Comparison of ENCODE assay signal across 17 cellular contexts in the genomic region with DNA sequence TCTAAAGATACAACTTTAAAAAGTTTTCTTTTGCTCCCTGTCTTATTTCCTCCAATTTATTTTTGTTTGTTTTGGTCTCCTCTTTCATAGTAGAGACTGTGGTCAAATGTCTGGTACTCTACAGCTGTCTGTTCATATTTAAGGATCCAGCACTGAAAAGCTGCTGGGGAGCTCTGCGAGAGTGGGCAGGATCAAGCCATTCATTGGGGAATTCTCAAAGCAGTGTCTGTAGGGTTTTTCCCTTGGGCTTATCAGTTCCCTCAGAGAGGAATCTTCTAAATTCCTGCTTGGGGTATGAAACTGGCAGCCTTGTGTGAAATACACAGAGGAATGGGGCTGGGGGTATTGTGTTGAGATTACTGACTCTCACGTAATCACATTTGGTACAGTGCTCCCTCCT. TPM values are rescaled to one million over a fixed set of nuclear protein-coding genes. Genes with fewer than 3 reads are reported as not detected.
DNase-seq lines count a peak whose midpoint lies in the region; ATAC-seq and TF ChIP-seq lines count a peak whose summit lies in the region.
"Had no signal": no experiment of that assay in that cellular context is flagged by ENCODE, and none has a peak within 500 bp of the region (broad histone marks: within the 10 kb centered on the region; RNA-seq: fewer than 3 reads in every experiment).

No MANE protein-coding gene starts in this region.

- no peak overlapping the region for H2BK120ac ChIP-seq in trophoblast cell (ENCODE audit: insufficient read depth, low read length, poor library complexity)

- H4K20me1 ChIP-seq in smooth muscle cell (ENCODE audit: low read depth) (peaks cover 2% of the 10 kb centered on the region), OCI-LY7 (ENCODE audit: insufficient read depth, low read length) (no peaks in the 10 kb centered on the region)

- no peaks in the 10 kb centered on the region for H3K4me1 Mint-ChIP-seq in activated T-helper 1 cell treated with anti-CD3 and anti-CD28 coated beads, Interleukin-12 subunit alpha, Interleukin-12 subunit beta, Interleukin-2, Interleukin-4 antibody, amounts not matched to agents 30 ng/mL and 10 ng/mL and 1 ng/mL, durations not matched to agents 14 hours and 24 hours and 36 hours (ENCODE audit: low read depth)
- peaks cover 2% of the 10 kb centered on the region for H3K4me1 Mint-ChIP-seq in activated CD8-positive, alpha-beta T cell treated with anti-CD3 and anti-CD28 coated beads, Interleukin-2, amount 10 ng/mL, durations not matched to agents 7 days and 5 days (ENCODE audit: low read depth)
- H3K4me1 Mint-ChIP-seq: CD8-positive, alpha-beta memory T cell had no signal

- ATAC-seq in activated CD8-positive, alpha-beta T cell treated with anti-CD3 and anti-CD28 coated beads, Interleukin-2, amount 10 ng/mL, durations not matched to agents 7 days and 5 days = no peak
- ATAC-seq: Panc1 had no signal

- H3K9me3 ChIP-seq in mesodermal cell (ENCODE audit: control insufficient read depth, low read length) (no peaks in the 10 kb centered on the region), smooth muscle cell (replicated peaks; ENCODE audit: low read depth) (no peaks in the 10 kb centered on the region), OCI-LY7 (ENCODE audit: low read length) (no peaks in the 10 kb centered on the region), trophoblast cell (ENCODE audit: insufficient read depth, low read depth, low read length) (no peaks in the 10 kb centered on the region)

- H3K4ac ChIP-seq in trophoblast cell (ENCODE audit: low read depth, low read length) = no peak overlapping the region

- 88 to 100% methylated on average over 1 of the region's 2 CpGs for WGBS in mesodermal cell (ENCODE audit: insufficient coverage in 2 of 2), 2 experiments
- WGBS in smooth muscle cell (ENCODE audit: low lambda C conversion rate) = 44% methylated on average over 2 of the region's 2 CpGs
- WGBS in trophoblast cell (ENCODE audit: extremely low coverage, insufficient coverage, insufficient read length) = no CpG with 5 or more reads among the region's 2 CpGs

- no peaks in the 10 kb centered on the region for H3K27me3 Mint-ChIP-seq in activated T-helper 1 cell treated with anti-CD3 and anti-CD28 coated beads, Interleukin-12 subunit alpha, Interleukin-12 subunit beta, Interleukin-2, Interleukin-4 antibody, amounts not matched to agents 30 ng/mL and 10 ng/mL and 1 ng/mL, durations not matched to agents 14 hours and 24 hours and 36 hours (ENCODE audit: insufficient read depth)
- H3K27me3 Mint-ChIP-seq in activated CD8-positive, alpha-beta T cell treated with anti-CD3 and anti-CD28 coated beads, Interleukin-2, amount 10 ng/mL, durations not matched to agents 7 days and 5 days (ENCODE audit: low read depth) = no peaks in the 10 kb centered on the region
- H3K27me3 Mint-ChIP-seq: CD8-positive, alpha-beta memory T cell had no signal

- peak overlapping the region; percentile 51 for H3K4me2 ChIP-seq in smooth muscle cell
- H3K4me2 ChIP-seq in OCI-LY7 (ENCODE audit: low read length) = no peak overlapping the region
- H3K4me2 ChIP-seq in trophoblast cell (ENCODE audit: low read length) = no peak overlapping the region

- H2AFZ ChIP-seq in smooth muscle cell (ENCODE audit: low read depth) (no peak overlapping the region), OCI-LY7 (ENCODE audit: low read length) (no peak overlapping the region), trophoblast cell (ENCODE audit: insufficient read depth, low read length, poor library complexity) (no peak overlapping the region)

- BruUV-seq in OCI-LY7 (replicated peaks; lab: Mats Ljungman, UMichigan) = no TSS peak

- peaks cover 5% of the 10 kb centered on the region for H3K4me1 ChIP-seq in mesodermal cell (ENCODE audit: control insufficient read depth, insufficient read depth, low read length, poor library complexity, severe bottlenecking)
- peaks cover 9% of the 10 kb centered on the region for H3K4me1 ChIP-seq in smooth muscle cell (ENCODE audit: low read depth)
- H3K4me1 ChIP-seq in OCI-LY7 (ENCODE audit: insufficient read depth, low read length, poor library complexity, severe bottlenecking) = no peaks in the 10 kb centered on the region
- peaks cover 0 to 5% of the 10 kb centered on the region in 2 experiments for H3K4me1 ChIP-seq in trophoblast cell (ENCODE audit: control insufficient read depth in 1 of 2, insufficient read depth in 2 of 2, low read length in 2 of 2)

- peaks cover 21% of the 10 kb centered on the region for H3K36me3 Mint-ChIP-seq in activated T-helper 1 cell treated with anti-CD3 and anti-CD28 coated beads, Interleukin-12 subunit alpha, Interleukin-12 subunit beta, Interleukin-2, Interleukin-4 antibody, amounts not matched to agents 30 ng/mL and 10 ng/mL and 1 ng/mL, durations not matched to agents 14 hours and 24 hours and 36 hours (ENCODE audit: low read depth)
- peaks cover 18% of the 10 kb centered on the region for H3K36me3 Mint-ChIP-seq in activated CD8-positive, alpha-beta T cell treated with anti-CD3 and anti-CD28 coated beads, Interleukin-2, amount 10 ng/mL, durations not matched to agents 7 days and 5 days (ENCODE audit: low read depth)

- no peaks in the 10 kb centered on the region for H3K9me2 ChIP-seq in OCI-LY7 (ENCODE audit: insufficient read depth, low read length)

- DNase-seq in ELF-1 (ENCODE audit: low read depth, low spot score) (peak; percentile 26), smooth muscle cell (lab: John Stamatoyannopoulos, UW; ENCODE audit: unreplicated experiment) (no peak), OCI-LY7 (ENCODE audit: low spot score) (no peak), trophoblast cell (no peak)
- DNase-seq in activated T-helper 1 cell treated with anti-CD3 and anti-CD28 coated beads, Interleukin-12 subunit alpha, Interleukin-12 subunit beta, Interleukin-2, Interleukin-4 antibody, amounts not matched to agents 30 ng/mL and 10 ng/mL and 1 ng/mL, durations not matched to agents 14 hours and 24 hours and 36 hours (ENCODE audit: low spot score) = no peak
- DNase-seq in activated CD8-positive, alpha-beta T cell treated with anti-CD3 and anti-CD28 coated beads, Interleukin-2, amount 10 ng/mL, durations not matched to agents 7 days and 5 days = no peak
- DNase-seq: CD8-positive, alpha-beta memory T cell; H7; KBM-7; MM.1S; NCI-H2029; NCI-H526 treated with DMSO at 0.1 percent for 48 hours; SHP77 had no signal

- no peak overlapping the region for H3K23ac ChIP-seq in trophoblast cell (ENCODE audit: low read length)

- peak overlapping the region; percentile 18 for H3K27ac Mint-ChIP-seq in activated T-helper 1 cell treated with anti-CD3 and anti-CD28 coated beads, Interleukin-12 subunit alpha, Interleukin-12 subunit beta, Interleukin-2, Interleukin-4 antibody, amounts not matched to agents 30 ng/mL and 10 ng/mL and 1 ng/mL, durations not matched to agents 14 hours and 24 hours and 36 hours
- no peak overlapping the region for H3K27ac Mint-ChIP-seq in activated CD8-positive, alpha-beta T cell treated with anti-CD3 and anti-CD28 coated beads, Interleukin-2, amount 10 ng/mL, durations not matched to agents 7 days and 5 days
- H3K27ac Mint-ChIP-seq: CD8-positive, alpha-beta memory T cell had no signal

- H3K9ac ChIP-seq in smooth muscle cell (ENCODE audit: low read depth) (no peak overlapping the region), trophoblast cell (ENCODE audit: low read length) (no peak overlapping the region)

- TF ChIP-seq CTCF in smooth muscle cell (IDR thresholded peaks at IDR 0.05; ENCODE audit: borderline replicate concordance, insufficient read depth, poor library complexity, severe bottlenecking) (no peak), OCI-LY7 (conservative IDR thresholded peaks at IDR 0.05; ENCODE audit: low read length) (no peak)

- H3K79me2 ChIP-seq in smooth muscle cell (ENCODE audit: low read depth) = no peaks in the 10 kb centered on the region
- no peaks in the 10 kb centered on the region for H3K79me2 ChIP-seq in OCI-LY7 (ENCODE audit: insufficient read depth, low read depth, low read length)
- H3K79me2 ChIP-seq in trophoblast cell (ENCODE audit: control insufficient read depth, insufficient read depth, low read length, poor library complexity) = no peaks in the 10 kb centered on the region

- POLR2A ChIA-PET in activated CD8-positive, alpha-beta T cell treated with anti-CD3 and anti-CD28 coated beads, Interleukin-2, amount 10 ng/mL, durations not matched to agents 7 days and 5 days (lab: Charles Lee) = no interaction called here
- POLR2A ChIA-PET in OCI-LY7 (lab: Charles Lee) = no interaction called here

- peak overlapping the region; percentile 32 for H3K27ac ChIP-seq in mesodermal cell (ENCODE audit: low read depth, low read length, severe bottlenecking)
- no peak overlapping the region for H3K27ac ChIP-seq in smooth muscle cell (ENCODE audit: low read depth)
- no peak overlapping the region for H3K27ac ChIP-seq in OCI-LY7 (ENCODE audit: low read depth, low read length, poor library complexity, severe bottlenecking)
- no peak overlapping the region for H3K27ac ChIP-seq in trophoblast cell (ENCODE audit: low read depth, low read length)
- H3K27ac ChIP-seq: RWPE1 had no signal

- H3K36me3 ChIP-seq in mesodermal cell (ENCODE audit: control insufficient read depth, insufficient read depth, low read length) (peaks cover 36% of the 10 kb centered on the region), smooth muscle cell (ENCODE audit: low read depth) (no peaks in the 10 kb centered on the region), OCI-LY7 (ENCODE audit: insufficient read depth, low read length) (peaks cover 17% of the 10 kb centered on the region), trophoblast cell (ENCODE audit: control insufficient read depth in 1 of 2, insufficient read depth in 2 of 2, low read length in 2 of 2) (peaks cover 11% of the 10 kb centered on the region in 2 experiments)

- H2BK12ac ChIP-seq in trophoblast cell (ENCODE audit: low read length) = no peak overlapping the region

- no peaks in the 10 kb centered on the region for H3K79me1 ChIP-seq in trophoblast cell (ENCODE audit: low read length)

- H3F3A ChIP-seq in smooth muscle cell (ENCODE audit: low read depth) = peaks cover 5% of the 10 kb centered on the region

- H3K4me3 ChIP-seq in mesodermal cell (ENCODE audit: extremely low read depth, insufficient read depth, low read length, poor library complexity, severe bottlenecking) (no peak overlapping the region), smooth muscle cell (no peak overlapping the region), OCI-LY7 (ENCODE audit: low read depth, low read length, poor library complexity, severe bottlenecking) (no peak overlapping the region), trophoblast cell (ENCODE audit: low read depth, low read length) (no peak overlapping the region)

- no peak overlapping the region for H3K18ac ChIP-seq in trophoblast cell (ENCODE audit: low read length)

- intact Hi-C loops in activated T-helper 1 cell treated with anti-CD3 and anti-CD28 coated beads, Interleukin-12 subunit alpha, Interleukin-12 subunit beta, Interleukin-2, Interleukin-4 antibody, amounts not matched to agents 30 ng/mL and 10 ng/mL and 1 ng/mL, durations not matched to agents 14 hours and 24 hours and 36 hours (cut with micrococcal nuclease) = no loop called here
- intact Hi-C loops in OCI-LY7 (cut with micrococcal nuclease; ENCODE audit: unreplicated experiment) = no loop called here

- H4K91ac ChIP-seq in trophoblast cell (ENCODE audit: low read depth, low read length) = no peak overlapping the region

- H2BK5ac ChIP-seq in trophoblast cell (ENCODE audit: low read depth, low read length, poor library complexity) = no peak overlapping the region

- CTCF ChIA-PET in activated CD8-positive, alpha-beta T cell treated with anti-CD3 and anti-CD28 coated beads, Interleukin-2, amount 10 ng/mL, durations not matched to agents 7 days and 5 days (lab: Charles Lee) = no interaction called here
- CTCF ChIA-PET in OCI-LY7 (lab: Charles Lee; ENCODE audit: unreplicated experiment) = no interaction called here

- H3K9me3 Mint-ChIP-seq in activated T-helper 1 cell treated with anti-CD3 and anti-CD28 coated beads, Interleukin-12 subunit alpha, Interleukin-12 subunit beta, Interleukin-2, Interleukin-4 antibody, amounts not matched to agents 30 ng/mL and 10 ng/mL and 1 ng/mL, durations not matched to agents 14 hours and 24 hours and 36 hours = no peaks in the 10 kb centered on the region
- H3K9me3 Mint-ChIP-seq in activated CD8-positive, alpha-beta T cell treated with anti-CD3 and anti-CD28 coated beads, Interleukin-2, amount 10 ng/mL, durations not matched to agents 7 days and 5 days (ENCODE audit: insufficient read depth) = no peaks in the 10 kb centered on the region
- H3K9me3 Mint-ChIP-seq: CD8-positive, alpha-beta memory T cell had no signal

- H2AK5ac ChIP-seq in trophoblast cell (ENCODE audit: low read length) = no peak overlapping the region

- H4K8ac ChIP-seq in trophoblast cell (ENCODE audit: low read depth, low read length) = no peak overlapping the region

- H4K12ac ChIP-seq in trophoblast cell (ENCODE audit: low read depth, low read length) = no peak overlapping the region

- H3K4me3 Mint-ChIP-seq in activated T-helper 1 cell treated with anti-CD3 and anti-CD28 coated beads, Interleukin-12 subunit alpha, Interleukin-12 subunit beta, Interleukin-2, Interleukin-4 antibody, amounts not matched to agents 30 ng/mL and 10 ng/mL and 1 ng/mL, durations not matched to agents 14 hours and 24 hours and 36 hours = no peak overlapping the region
- no peak overlapping the region for H3K4me3 Mint-ChIP-seq in activated CD8-positive, alpha-beta T cell treated with anti-CD3 and anti-CD28 coated beads, Interleukin-2, amount 10 ng/mL, durations not matched to agents 7 days and 5 days
- H3K4me3 Mint-ChIP-seq: CD14-positive monocyte; CD8-positive, alpha-beta memory T cell had no signal

- no peak overlapping the region for H3K14ac ChIP-seq in trophoblast cell (ENCODE audit: low read length)

- H3K27me3 ChIP-seq in smooth muscle cell (ENCODE audit: low read depth) (no peaks in the 10 kb centered on the region), trophoblast cell (ENCODE audit: insufficient read depth, low read length) (no peaks in the 10 kb centered on the region)

RNA-seq across cellular contexts. Expression of gene FNTB, which starts 52.3 kb away (rescaled TPM):
- 14.3 and 17.8 TPM in 2 replicates for total RNA-seq in activated T-helper 1 cell treated with anti-CD3 and anti-CD28 coated beads, Interleukin-12 subunit alpha, Interleukin-12 subunit beta, Interleukin-2, Interleukin-4 antibody, amounts not matched to agents 30 ng/mL and 10 ng/mL and 1 ng/mL, durations not matched to agents 14 hours and 24 hours and 36 hours
- polyA plus RNA-seq in mesodermal cell (2013, experiment 1 of 2) = 15.9 TPM
- 14.8 TPM for polyA plus RNA-seq in mesodermal cell (2013, experiment 2 of 2)
- 9.3 and 11.0 TPM in 2 replicates for total RNA-seq in smooth muscle cell
- polyA plus RNA-seq in smooth muscle cell = 14.8 and 16.3 TPM in 2 replicates
- total RNA-seq in activated CD8-positive, alpha-beta T cell treated with anti-CD3 and anti-CD28 coated beads, Interleukin-2, amount 10 ng/mL, durations not matched to agents 7 days and 5 days = 10 to 100 TPM; 17.9 to 18.8 TPM
- total RNA-seq in OCI-LY7 (2014; rRNA removed; shearing (Covaris generic)) = 6.3 and 9.2 TPM in 2 replicates
- total RNA-seq in OCI-LY7 (2022) = 12.0 and 18.0 TPM in 2 replicates
- 11.9 and 12.1 TPM in 2 replicates for polyA plus RNA-seq in trophoblast cell (2013)
